Comparison of ENCODE assay signal across 21 cellular contexts in the genomic region with DNA sequence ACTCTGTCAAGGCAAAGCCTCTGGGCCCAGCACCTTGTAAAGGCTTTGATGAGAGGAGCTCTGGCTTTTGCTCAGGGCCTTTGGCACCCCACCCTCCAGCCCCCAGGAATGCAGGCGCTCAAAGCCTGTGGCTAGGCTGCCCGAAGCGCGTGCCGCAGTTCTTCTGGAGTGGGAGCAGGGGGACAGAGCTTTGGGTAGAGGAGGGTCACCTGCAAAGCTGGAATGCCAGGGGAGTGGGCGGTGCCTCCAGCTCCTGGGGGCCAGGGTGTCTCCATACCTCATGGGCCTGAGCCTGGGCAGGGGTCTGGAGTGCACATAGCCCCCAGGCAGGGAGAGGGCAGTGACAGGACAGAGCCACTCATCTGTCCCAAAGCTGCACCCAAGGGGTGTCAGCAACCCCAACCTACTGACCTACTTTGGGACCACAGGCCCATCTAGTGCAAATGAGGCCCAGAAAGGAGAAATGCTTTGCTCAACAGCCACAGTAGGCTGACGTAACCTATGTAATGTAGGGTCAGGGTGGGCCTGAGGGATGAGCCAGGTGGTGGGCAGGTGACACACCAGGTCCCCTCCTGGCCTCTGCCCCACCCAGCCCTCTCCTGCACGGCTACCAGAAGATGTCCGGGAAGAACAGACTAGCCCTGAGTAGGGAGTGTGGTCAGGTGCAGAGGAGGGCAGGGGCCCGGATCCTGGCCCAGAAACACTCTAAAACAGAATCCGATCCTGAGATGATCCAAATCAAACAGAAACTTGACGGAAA. TPM values are rescaled to one million over a fixed set of nuclear protein-coding genes. Genes with fewer than 3 reads are reported as not detected.
A peak's percentile ranks its signal among the peaks of the same experiment; 100 is the strongest.
DNase-seq lines count a peak whose midpoint lies in the region; ATAC-seq and TF ChIP-seq lines count a peak whose summit lies in the region.
"Had no signal": no experiment of that assay in that cellular context is flagged by ENCODE, and none has a peak within 500 bp of the region (broad histone marks: within the 10 kb centered on the region; RNA-seq: fewer than 3 reads in every experiment).

No MANE protein-coding gene starts in this region.

- H3K9me2 ChIP-seq in MM.1S (replicated peaks; ENCODE audit: insufficient read depth, low read length) = no peaks in the 10 kb centered on the region

- H3K27ac ChIP-seq in BLaER1 (peak overlapping the region; percentile 90), mucosa of rectum (ENCODE audit: low read depth in 2 of 2, low read length in 2 of 2) (peak overlapping the region; percentile 97 to 98), MM.1S (ENCODE audit: low read length) (no peak overlapping the region; the same call in 1 of the 2 replicates), substantia nigra (ENCODE audit: low read depth, low read length, poor library complexity, severe bottlenecking) (no peak overlapping the region)
- H3K27ac ChIP-seq: foreskin keratinocyte, left ventricle myocardium inferior, parathyroid adenoma, testis had no signal

- peak overlapping the region; percentile 54 for H3K27ac Mint-ChIP-seq in activated naive CD8-positive, alpha-beta T cell treated with anti-CD3 and anti-CD28 coated beads, Interleukin-2, amount 50 U/mL, for 24 hours

- H3K4me3 ChIP-seq in BLaER1 = 0 out of 2 replicates have a peak overlapping the region, but pooled peaks have one; percentile 10
- H3K4me3 ChIP-seq in H7 (ENCODE audit: insufficient read depth, low read depth, low read length) = no peak overlapping the region
- no peak overlapping the region for H3K4me3 ChIP-seq in mucosa of rectum (ENCODE audit: low read length in 2 of 2)
- H3K4me3 ChIP-seq in MM.1S (ENCODE audit: low read length) = no peak overlapping the region
- H3K4me3 ChIP-seq: left ventricle myocardium inferior, MG63, skin epidermis, testis had no signal

- H3K9ac ChIP-seq in BLaER1 = peak overlapping the region; percentile 80
- H3K9ac ChIP-seq in mucosa of rectum (ENCODE audit: low read depth in 1 of 2, low read length in 2 of 2) = no peak overlapping the region
- no peak overlapping the region for H3K9ac ChIP-seq in MM.1S (ENCODE audit: low read length)
- H3K9ac ChIP-seq: parathyroid adenoma had no signal

- H3K4me2 ChIP-seq in BLaER1 (peak overlapping the region; percentile 90), MM.1S (ENCODE audit: low read depth, low read length) (no peak overlapping the region)

- no peaks in the 10 kb centered on the region for H4K20me1 ChIP-seq in BLaER1
- H4K20me1 ChIP-seq in MM.1S (ENCODE audit: insufficient read depth, low read length) = 0 out of 2 replicates have a peak, but pooled peaks cover 3% of the 10 kb centered on the region

- H3K27me3 Mint-ChIP-seq in activated naive CD8-positive, alpha-beta T cell treated with anti-CD3 and anti-CD28 coated beads, Interleukin-2, amount 50 U/mL, for 24 hours = no peaks in the 10 kb centered on the region
- H3K27me3 Mint-ChIP-seq: activated T-helper 17 cell treated with anti-CD3 and anti-CD28 coated beads, Interleukin-2, amount 50 U/mL, for 72 hours had no signal

- peaks cover 26% of the 10 kb centered on the region for H3F3A ChIP-seq in MM.1S (ENCODE audit: insufficient read depth, low read length)

- DNase-seq in H7 (peak; percentile 52), MM.1S (no peak), NCI-H526 treated with DMSO at 0.1 percent for 48 hours (lab: John Stamatoyannopoulos, UW) (no peak), NCI-H226 (no peak), substantia nigra (lab: John Stamatoyannopoulos, UW) (no peak)
- DNase-seq in activated naive CD8-positive, alpha-beta T cell treated with anti-CD3 and anti-CD28 coated beads, Interleukin-2, amount 50 U/mL, for 24 hours = no peak
- DNase-seq: foreskin keratinocyte; left ventricle myocardium inferior; MG63; NCI-H2029 treated with DMSO at 0.1 percent for 48 hours; NCI-H524; OCI-M1; stimulated activated CD4-positive, alpha-beta T cell treated with anti-CD3 and anti-CD28 coated beads, Interleukin-4, amount 100 ng/mL, for 24 hours; stimulated activated CD8-positive, alpha-beta memory T cell treated with anti-CD3 and anti-CD28 coated beads, Interleukin-4, amount 100 ng/mL, for 48 hours; testis had no signal

- H3K36me3 ChIP-seq in BLaER1 (peaks cover 7% of the 10 kb centered on the region; the same call in 1 of the 2 replicates), H7 (replicated peaks; ENCODE audit: control insufficient read depth, insufficient read depth, low read length) (peaks cover 1% of the 10 kb centered on the region), mucosa of rectum (ENCODE audit: control insufficient read depth in 2 of 2, insufficient read depth in 2 of 2, low read length in 2 of 2) (peaks cover 0 to 6% of the 10 kb centered on the region in 2 donors), MM.1S (replicated peaks; ENCODE audit: insufficient read depth, low read length) (peaks cover 14% of the 10 kb centered on the region)
- H3K36me3 ChIP-seq: left ventricle myocardium inferior had no signal

- H3K79me2 ChIP-seq in MM.1S (ENCODE audit: low read length) = peaks cover 97% of the 10 kb centered on the region
- H3K79me2 ChIP-seq: parathyroid adenoma had no signal

- ATAC-seq in activated naive CD8-positive, alpha-beta T cell treated with anti-CD3 and anti-CD28 coated beads, Interleukin-2, amount 50 U/mL, for 24 hours = no peak
- ATAC-seq: activated T-helper 17 cell treated with anti-CD3 and anti-CD28 coated beads, Interleukin-2, amount 50 U/mL, for 72 hours; foreskin keratinocyte; SK-N-SH treated with all-trans-retinoic acid at 6 μM for 48 hours had no signal

- H3K36me3 Mint-ChIP-seq in activated naive CD8-positive, alpha-beta T cell treated with anti-CD3 and anti-CD28 coated beads, Interleukin-2, amount 50 U/mL, for 24 hours (ENCODE audit: low read depth) = peaks cover 1% of the 10 kb centered on the region

- H3K9me3 ChIP-seq in BLaER1 (no peaks in the 10 kb centered on the region), mucosa of rectum (ENCODE audit: control insufficient read depth in 2 of 2, low read length in 2 of 2) (no peaks in the 10 kb centered on the region), MM.1S (replicated peaks; ENCODE audit: insufficient read depth, low read length) (no peaks in the 10 kb centered on the region)
- H3K9me3 ChIP-seq: left ventricle myocardium inferior, MG63, testis had no signal

- H3K4me1 ChIP-seq in BLaER1 = peaks cover 95% of the 10 kb centered on the region
- peaks cover 13 to 24% of the 10 kb centered on the region in 2 donors for H3K4me1 ChIP-seq in mucosa of rectum (ENCODE audit: control insufficient read depth in 2 of 2, insufficient read depth in 2 of 2, low read length in 2 of 2)
- peaks cover 71% of the 10 kb centered on the region for H3K4me1 ChIP-seq in MM.1S (ENCODE audit: low read length)

- H3K27me3 ChIP-seq in BLaER1 (no peaks in the 10 kb centered on the region), H7 (ENCODE audit: control insufficient read depth, insufficient read depth, low read length) (no peaks in the 10 kb centered on the region), mucosa of rectum (ENCODE audit: control insufficient read depth in 2 of 2, insufficient read depth in 2 of 2, low read length in 2 of 2) (no peaks in the 10 kb centered on the region), MM.1S (replicated peaks; ENCODE audit: insufficient read depth, low read length) (no peaks in the 10 kb centered on the region)
- H3K27me3 ChIP-seq: foreskin keratinocyte, MG63, testis had no signal

- no peak for TF ChIP-seq CTCF in MM.1S (IDR thresholded peaks at IDR 0.05; ENCODE audit: low read length)

- H2AFZ ChIP-seq in MM.1S (ENCODE audit: low read length) = no peak overlapping the region
- H2AFZ ChIP-seq: parathyroid adenoma had no signal

- no peaks in the 10 kb centered on the region for H3K9me3 Mint-ChIP-seq in activated naive CD8-positive, alpha-beta T cell treated with anti-CD3 and anti-CD28 coated beads, Interleukin-2, amount 50 U/mL, for 24 hours
- H3K9me3 Mint-ChIP-seq: activated T-helper 17 cell treated with anti-CD3 and anti-CD28 coated beads, Interleukin-2, amount 50 U/mL, for 72 hours had no signal

- peaks cover 15% of the 10 kb centered on the region for H3K4me1 Mint-ChIP-seq in activated naive CD8-positive, alpha-beta T cell treated with anti-CD3 and anti-CD28 coated beads, Interleukin-2, amount 50 U/mL, for 24 hours

- H3K4me3 Mint-ChIP-seq in activated naive CD8-positive, alpha-beta T cell treated with anti-CD3 and anti-CD28 coated beads, Interleukin-2, amount 50 U/mL, for 24 hours = no peak overlapping the region

RNA-seq across cellular contexts. Expression of a gene that starts 2.2 kb away (rescaled TPM):
- 5.6 and 7.4 TPM in 2 replicates for total RNA-seq in H7 (2014; rRNA removed; shearing (Covaris generic))

RNA-seq across cellular contexts. Expression of a gene that starts 22.2 kb away (rescaled TPM):
- total RNA-seq in H7 (2014; rRNA removed; shearing (Covaris generic)) = 32.5 and 33.7 TPM in 2 replicates

Comparison
In these comparisons a context has a peak if more than half of its experiments do, and no peak if none do; other contexts are left out.
1. H3K27ac ChIP-seq: peak in BLaER1 (single experiment) and mucosa of rectum (2 of 2); none in MM.1S (single experiment) and substantia nigra (single experiment).